Comparison of ENCODE assay signal across 2 cellular contexts in the genomic region with DNA sequence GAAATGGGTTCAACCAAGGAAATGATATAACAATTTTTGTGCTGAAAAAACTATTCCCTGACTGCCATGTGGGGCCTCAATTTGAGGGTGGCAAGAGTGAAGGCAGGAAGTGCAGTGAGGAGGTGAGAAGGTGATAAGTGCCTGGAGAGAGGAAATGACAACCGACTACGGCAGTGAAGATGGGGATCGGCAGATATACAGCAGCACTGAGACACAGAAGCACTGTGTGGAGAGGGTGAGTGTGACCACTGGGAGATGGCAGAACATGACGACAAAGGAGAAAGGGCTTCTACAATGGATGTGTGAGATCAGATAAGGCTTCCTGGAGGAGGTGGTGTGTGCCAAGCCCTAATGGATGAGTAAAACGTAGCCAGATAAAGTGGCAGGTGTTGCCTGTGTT.
TF ChIP-seq lines count a peak whose summit lies in the region.

No MANE protein-coding gene starts in this region.

TF ChIP-seq in IMR-90, 13 proteins besides CTCF, POLR2A, EP300 and RAD21:
- TF ChIP-seq, protein P1, sequence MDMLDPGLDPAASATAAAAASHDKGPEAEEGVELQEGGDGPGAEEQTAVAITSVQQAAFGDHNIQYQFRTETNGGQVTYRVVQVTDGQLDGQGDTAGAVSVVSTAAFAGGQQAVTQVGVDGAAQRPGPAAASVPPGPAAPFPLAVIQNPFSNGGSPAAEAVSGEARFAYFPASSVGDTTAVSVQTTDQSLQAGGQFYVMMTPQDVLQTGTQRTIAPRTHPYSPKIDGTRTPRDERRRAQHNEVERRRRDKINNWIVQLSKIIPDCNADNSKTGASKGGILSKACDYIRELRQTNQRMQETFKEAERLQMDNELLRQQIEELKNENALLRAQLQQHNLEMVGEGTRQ (IDR thresholded peaks at IDR 0.05; ENCODE audit: low read depth, low read length) = no peak
- TF ChIP-seq NFE2L2 (IDR thresholded peaks at IDR 0.05; ENCODE audit: low read depth, low read length) (no peak), MXI1 (IDR thresholded peaks at IDR 0.05; ENCODE audit: borderline replicate concordance, low read depth, low read length) (no peak), MAFK (IDR thresholded peaks at IDR 0.05; ENCODE audit: low read depth, low read length) (no peak), FOS (IDR thresholded peaks at IDR 0.05; ENCODE audit: low read depth, low read length) (no peak), RCOR1 (IDR thresholded peaks at IDR 0.05; ENCODE audit: insufficient replicate concordance, low read length) (no peak), MAZ (IDR thresholded peaks at IDR 0.05; ENCODE audit: borderline replicate concordance, low read depth, low read length) (no peak), SMC3 (IDR thresholded peaks at IDR 0.05; ENCODE audit: low read depth, low read length) (no peak), BHLHE40 (IDR thresholded peaks at IDR 0.05; ENCODE audit: low read depth, low read length) (no peak), CEBPB (IDR thresholded peaks at IDR 0.05; ENCODE audit: low read depth, low read length) (no peak), RFX5 (IDR thresholded peaks at IDR 0.05; ENCODE audit: low read depth, low read length) (no peak)

TF ChIP-seq in H1, 55 proteins besides CTCF, POLR2A, EP300 and RAD21:
- TF ChIP-seq SP4 (IDR thresholded peaks at IDR 0.05; ENCODE audit: low read length) (no peak), BACH1 (IDR thresholded peaks at IDR 0.05; ENCODE audit: low read length) (no peak), ASH2L (IDR thresholded peaks at IDR 0.05; ENCODE audit: low read length) (no peak), PHF8 (conservative IDR thresholded peaks at IDR 0.05; ENCODE audit: low read depth, low read length) (no peak), NANOG (IDR thresholded peaks at IDR 0.05; ENCODE audit: insufficient read depth, low read depth, low read length, poor library complexity, severe bottlenecking) (no peak), RBBP5 (IDR thresholded peaks at IDR 0.05; ENCODE audit: borderline replicate concordance, low read depth, low read length) (no peak)
- TF ChIP-seq, protein P2, sequence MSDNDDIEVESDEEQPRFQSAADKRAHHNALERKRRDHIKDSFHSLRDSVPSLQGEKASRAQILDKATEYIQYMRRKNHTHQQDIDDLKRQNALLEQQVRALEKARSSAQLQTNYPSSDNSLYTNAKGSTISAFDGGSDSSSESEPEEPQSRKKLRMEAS (IDR thresholded peaks at IDR 0.05) = no peak
